ENCODE assay signal across 21 cellular contexts in genomic region chr7:18655506-18655905, GRCh38.
"Had no signal": no experiment of that assay in that cellular context is flagged by ENCODE, and none has a peak within 500 bp of the region (broad histone marks: within the 10 kb centered on the region; RNA-seq: fewer than 3 reads in every experiment).

No MANE protein-coding gene starts in this region.

- H3K4me1 ChIP-seq: gastrocnemius medialis, right lobe of liver had no signal

- ATAC-seq: esophagus mucosa; gastrocnemius medialis; left cardiac atrium; left ventricle myocardium superior; mucosa of descending colon; naive thymus-derived CD8-positive, alpha-beta T cell; stimulated activated effector memory CD8-positive, alpha-beta T cell treated with anti-CD3 and anti-CD28 coated beads, Interleukin-12 subunit alpha, Interleukin-12 subunit beta, amount 100 ng/mL, for 72 hours had no signal

- H3K36me3 ChIP-seq: gastrocnemius medialis, ovary, right lobe of liver, tibial artery, upper lobe of right lung, vagina had no signal

- H3K27ac ChIP-seq: gastrocnemius medialis, ovary, right lobe of liver, tibial artery, upper lobe of right lung, vagina had no signal

- H3K27me3 ChIP-seq: gastrocnemius medialis, ovary, right lobe of liver, tibial artery, upper lobe of right lung, vagina had no signal

- H3K4me3 ChIP-seq: gastrocnemius medialis, lung, mucosa of descending colon, ovary, right lobe of liver, tibial artery, upper lobe of right lung, vagina had no signal

- H3K27ac Mint-ChIP-seq: stimulated activated effector memory CD8-positive, alpha-beta T cell treated with anti-CD3 and anti-CD28 coated beads, Interleukin-12 subunit alpha, Interleukin-12 subunit beta, amount 100 ng/mL, for 72 hours; stimulated activated naive CD8-positive, alpha-beta T cell treated with anti-CD3 and anti-CD28 coated beads, Interleukin-15, Interleukin-2, amounts not matched to agents 100 ng/mL and 50 ng/mL, for 24 hours had no signal

- H3K27me3 Mint-ChIP-seq: naive thymus-derived CD8-positive, alpha-beta T cell; stimulated activated naive CD8-positive, alpha-beta T cell treated with anti-CD3 and anti-CD28 coated beads, Interleukin-15, Interleukin-2, amounts not matched to agents 100 ng/mL and 50 ng/mL, for 24 hours had no signal

- H3K36me3 Mint-ChIP-seq: naive thymus-derived CD8-positive, alpha-beta T cell; stimulated activated effector memory CD8-positive, alpha-beta T cell treated with anti-CD3 and anti-CD28 coated beads, Interleukin-12 subunit alpha, Interleukin-12 subunit beta, amount 100 ng/mL, for 72 hours had no signal

- H3K4me1 Mint-ChIP-seq: neural crest cell; stimulated activated effector memory CD8-positive, alpha-beta T cell treated with anti-CD3 and anti-CD28 coated beads, Interleukin-12 subunit alpha, Interleukin-12 subunit beta, amount 100 ng/mL, for 72 hours had no signal

- H3K9me3 Mint-ChIP-seq: naive thymus-derived CD8-positive, alpha-beta T cell; neural crest cell; stimulated activated effector memory CD8-positive, alpha-beta T cell treated with anti-CD3 and anti-CD28 coated beads, Interleukin-12 subunit alpha, Interleukin-12 subunit beta, amount 100 ng/mL, for 72 hours; stimulated activated naive CD8-positive, alpha-beta T cell treated with anti-CD3 and anti-CD28 coated beads, Interleukin-15, Interleukin-2, amounts not matched to agents 100 ng/mL and 50 ng/mL, for 24 hours had no signal

- H3K9me3 ChIP-seq: gastrocnemius medialis, mucosa of descending colon, ovary, right lobe of liver, tibial artery, upper lobe of right lung, vagina had no signal

- H3K4me3 Mint-ChIP-seq: naive thymus-derived CD8-positive, alpha-beta T cell; neural crest cell; stimulated activated effector memory CD8-positive, alpha-beta T cell treated with anti-CD3 and anti-CD28 coated beads, Interleukin-12 subunit alpha, Interleukin-12 subunit beta, amount 100 ng/mL, for 72 hours; stimulated activated naive CD8-positive, alpha-beta T cell treated with anti-CD3 and anti-CD28 coated beads, Interleukin-15, Interleukin-2, amounts not matched to agents 100 ng/mL and 50 ng/mL, for 24 hours had no signal

- DNase-seq: cerebellar nuclear complex; effector CD4-positive, alpha-beta T cell; gastrocnemius medialis; glutamatergic neuron; kidney; left cardiac atrium; left ventricle myocardium superior; mucosa of descending colon; naive thymus-derived CD8-positive, alpha-beta T cell; ovary; right lobe of liver; stimulated activated CD4-positive, alpha-beta T cell treated with anti-CD3 and anti-CD28 coated beads, Interleukin-4, amount 100 ng/mL, for 1 hour; stimulated activated CD8-positive, alpha-beta memory T cell treated with anti-CD3 and anti-CD28 coated beads, Interleukin-4, amount 100 ng/mL, for 48 hours; tibial artery; upper lobe of right lung had no signal
